15 cellular contexts compared by ENCODE assay signal in genomic region chr2:190987116-190987515, GRCh38. TPM values are rescaled to one million over a fixed set of nuclear protein-coding genes. Genes with fewer than 3 reads are reported as not detected.
DNase-seq lines count a peak whose midpoint lies in the region; ATAC-seq and TF ChIP-seq lines count a peak whose summit lies in the region.
"Had no signal": no experiment of that assay in that cellular context is flagged by ENCODE, and none has a peak within 500 bp of the region (broad histone marks: within the 10 kb centered on the region; RNA-seq: fewer than 3 reads in every experiment).

No MANE protein-coding gene starts in this region.

- H3K4me1 Mint-ChIP-seq in activated naive CD8-positive, alpha-beta T cell (ENCODE audit: low read depth) = peaks cover 63% of the 10 kb centered on the region
- peaks cover 41% of the 10 kb centered on the region for H3K4me1 Mint-ChIP-seq in activated naive CD8-positive, alpha-beta T cell treated with anti-CD3 and anti-CD28 coated beads, Interleukin-2, amount 50 U/mL, for 24 hours
- H3K4me1 Mint-ChIP-seq in activated CD8-positive, alpha-beta T cell treated with anti-CD3 and anti-CD28 coated beads, Interleukin-2, amount 10 ng/mL, durations not matched to agents 7 days and 5 days (ENCODE audit: low read depth) = peaks cover 68% of the 10 kb centered on the region
- peaks cover 26% of the 10 kb centered on the region for H3K4me1 Mint-ChIP-seq in stimulated activated effector memory CD8-positive, alpha-beta T cell treated with anti-CD3 and anti-CD28 coated beads, Interleukin-12 subunit alpha, Interleukin-12 subunit beta, amount 100 ng/mL, for 72 hours

- peaks cover 24% of the 10 kb centered on the region for H3K36me3 Mint-ChIP-seq in activated naive CD8-positive, alpha-beta T cell
- H3K36me3 Mint-ChIP-seq in activated naive CD8-positive, alpha-beta T cell treated with anti-CD3 and anti-CD28 coated beads, Interleukin-2, amount 50 U/mL, for 24 hours (ENCODE audit: low read depth) = peaks cover 85% of the 10 kb centered on the region
- peaks cover 94% of the 10 kb centered on the region for H3K36me3 Mint-ChIP-seq in activated CD8-positive, alpha-beta T cell treated with anti-CD3 and anti-CD28 coated beads, Interleukin-2, amount 10 ng/mL, durations not matched to agents 7 days and 5 days (ENCODE audit: low read depth)
- peaks cover 100% of the 10 kb centered on the region for H3K36me3 Mint-ChIP-seq in stimulated activated effector memory CD8-positive, alpha-beta T cell treated with anti-CD3 and anti-CD28 coated beads, Interleukin-12 subunit alpha, Interleukin-12 subunit beta, amount 100 ng/mL, for 72 hours

- POLR2A ChIA-PET in activated CD8-positive, alpha-beta T cell treated with anti-CD3 and anti-CD28 coated beads, Interleukin-2, amount 10 ng/mL, durations not matched to agents 7 days and 5 days (lab: Charles Lee) = interaction anchor here (0.9 to 2.7 kb wide), 9 partner anchors 9 to 36 kb away, joined by 3 to 11 read pairs (median 6); no protein-coding TSS in a partner anchor

- no peaks in the 10 kb centered on the region for H3K27me3 Mint-ChIP-seq in activated naive CD8-positive, alpha-beta T cell
- no peaks in the 10 kb centered on the region for H3K27me3 Mint-ChIP-seq in activated naive CD8-positive, alpha-beta T cell treated with anti-CD3 and anti-CD28 coated beads, Interleukin-2, amount 50 U/mL, for 24 hours
- H3K27me3 Mint-ChIP-seq in activated CD8-positive, alpha-beta T cell treated with anti-CD3 and anti-CD28 coated beads, Interleukin-2, amount 10 ng/mL, durations not matched to agents 7 days and 5 days (ENCODE audit: low read depth) = no peaks in the 10 kb centered on the region

- H3K9me3 Mint-ChIP-seq in activated naive CD8-positive, alpha-beta T cell (ENCODE audit: low read depth) = no peaks in the 10 kb centered on the region
- H3K9me3 Mint-ChIP-seq in activated naive CD8-positive, alpha-beta T cell treated with anti-CD3 and anti-CD28 coated beads, Interleukin-2, amount 50 U/mL, for 24 hours = no peaks in the 10 kb centered on the region
- no peaks in the 10 kb centered on the region for H3K9me3 Mint-ChIP-seq in activated CD8-positive, alpha-beta T cell treated with anti-CD3 and anti-CD28 coated beads, Interleukin-2, amount 10 ng/mL, durations not matched to agents 7 days and 5 days (ENCODE audit: insufficient read depth)
- no peaks in the 10 kb centered on the region for H3K9me3 Mint-ChIP-seq in stimulated activated effector memory CD8-positive, alpha-beta T cell treated with anti-CD3 and anti-CD28 coated beads, Interleukin-12 subunit alpha, Interleukin-12 subunit beta, amount 100 ng/mL, for 72 hours

- ATAC-seq in activated naive CD8-positive, alpha-beta T cell treated with anti-CD3 and anti-CD28 coated beads, Interleukin-2, amount 50 U/mL, for 24 hours = no peak
- no peak for ATAC-seq in GM18505 (IDR thresholded peaks at IDR 0.05; ENCODE audit: unreplicated experiment)
- ATAC-seq in activated CD8-positive, alpha-beta T cell treated with anti-CD3 and anti-CD28 coated beads, Interleukin-2, amount 10 ng/mL, durations not matched to agents 7 days and 5 days = no peak
- ATAC-seq in stimulated activated effector memory CD8-positive, alpha-beta T cell treated with anti-CD3 and anti-CD28 coated beads, Interleukin-12 subunit alpha, Interleukin-12 subunit beta, amount 100 ng/mL, for 72 hours = no peak
- ATAC-seq: Right ventricle myocardium inferior had no signal

- H3K27ac Mint-ChIP-seq in activated naive CD8-positive, alpha-beta T cell = peak overlapping the region; percentile 80
- H3K27ac Mint-ChIP-seq in activated naive CD8-positive, alpha-beta T cell treated with anti-CD3 and anti-CD28 coated beads, Interleukin-2, amount 50 U/mL, for 24 hours = no peak overlapping the region
- H3K27ac Mint-ChIP-seq in activated CD8-positive, alpha-beta T cell treated with anti-CD3 and anti-CD28 coated beads, Interleukin-2, amount 10 ng/mL, durations not matched to agents 7 days and 5 days = peak overlapping the region; percentile 74
- peak overlapping the region; percentile 81 for H3K27ac Mint-ChIP-seq in stimulated activated effector memory CD8-positive, alpha-beta T cell treated with anti-CD3 and anti-CD28 coated beads, Interleukin-12 subunit alpha, Interleukin-12 subunit beta, amount 100 ng/mL, for 72 hours

- TF ChIP-seq POLR2A in GM18505 (IDR thresholded peaks at IDR 0.05; ENCODE audit: borderline replicate concordance, extremely low read depth, insufficient read depth, insufficient read length) = peak; percentile 4

- H3K4me3 Mint-ChIP-seq in activated naive CD8-positive, alpha-beta T cell = no peak overlapping the region
- H3K4me3 Mint-ChIP-seq in activated naive CD8-positive, alpha-beta T cell treated with anti-CD3 and anti-CD28 coated beads, Interleukin-2, amount 50 U/mL, for 24 hours = no peak overlapping the region
- no peak overlapping the region for H3K4me3 Mint-ChIP-seq in activated CD8-positive, alpha-beta T cell treated with anti-CD3 and anti-CD28 coated beads, Interleukin-2, amount 10 ng/mL, durations not matched to agents 7 days and 5 days
- no peak overlapping the region for H3K4me3 Mint-ChIP-seq in stimulated activated effector memory CD8-positive, alpha-beta T cell treated with anti-CD3 and anti-CD28 coated beads, Interleukin-12 subunit alpha, Interleukin-12 subunit beta, amount 100 ng/mL, for 72 hours

- DNase-seq in activated naive CD8-positive, alpha-beta T cell treated with anti-CD3 and anti-CD28 coated beads, Interleukin-2, amount 50 U/mL, for 24 hours = no peak
- no peak for DNase-seq in activated CD8-positive, alpha-beta T cell treated with anti-CD3 and anti-CD28 coated beads, Interleukin-2, amount 10 ng/mL, durations not matched to agents 7 days and 5 days
- DNase-seq in stimulated activated effector memory CD8-positive, alpha-beta T cell treated with anti-CD3 and anti-CD28 coated beads, Interleukin-12 subunit alpha, Interleukin-12 subunit beta, amount 100 ng/mL, for 72 hours (ENCODE audit: low spot score in 2 of 2) = no peak
- DNase-seq in NCI-H748 treated with DMSO at 0.1 percent for 48 hours (lab: John Stamatoyannopoulos, UW) (no peak), KG1 (lab: John Stamatoyannopoulos, UW) (no peak)
- DNase-seq: ACHN, AML-193, Caco-2, GDM1, NCI-H187, NCI-H2107, NCI-H774 had no signal

- CTCF ChIA-PET in activated CD8-positive, alpha-beta T cell treated with anti-CD3 and anti-CD28 coated beads, Interleukin-2, amount 10 ng/mL, durations not matched to agents 7 days and 5 days (lab: Charles Lee) = interaction anchor here (1.7 kb wide), 1 partner anchor 9 kb away, joined by 4 read pairs; no protein-coding TSS in a partner anchor

RNA-seq across cellular contexts. Expression of gene STAT1, which starts 26.9 kb away (rescaled TPM):
- 100 to 1,000 TPM; 472 to 473 TPM for total RNA-seq in activated CD8-positive, alpha-beta T cell treated with anti-CD3 and anti-CD28 coated beads, Interleukin-2, amount 10 ng/mL, durations not matched to agents 7 days and 5 days
